Comparison of ENCODE assay signal across 8 cellular contexts in genomic region chr16:52976539-52977167, GRCh38.
DNase-seq lines count a peak whose midpoint lies in the region; ATAC-seq and TF ChIP-seq lines count a peak whose summit lies in the region.

No MANE protein-coding gene starts in this region.

- TF ChIP-seq POLR2A in IMR-90 (IDR thresholded peaks at IDR 0.05; ENCODE audit: low read depth, low read length) (no peak), ovary (IDR thresholded peaks at IDR 0.05) (no peak)

- H3K4me3 ChIP-seq in AG09309 (ENCODE audit: control insufficient read depth, low read depth, low read length): no peak overlapping the region
- H3K4me3 ChIP-seq in IMR-90 (ENCODE audit: insufficient read depth, low read depth, low read length): no peak overlapping the region
- H3K4me3 ChIP-seq in osteoblast (ENCODE audit: insufficient read depth, low read length): no peak overlapping the region
- no peak overlapping the region for H3K4me3 ChIP-seq in ovary

- H3K18ac ChIP-seq in IMR-90 (ENCODE audit: low read depth, low read length): no peak overlapping the region

- intact Hi-C loops in IMR-90 (cut with micrococcal nuclease): no loop called here
- intact Hi-C loops in ovary (cut with DNase I): no loop called here

- H3K23ac ChIP-seq in IMR-90 (ENCODE audit: low read depth, low read length): no peak overlapping the region

- no peak overlapping the region for H4K91ac ChIP-seq in IMR-90 (ENCODE audit: insufficient read depth, low read depth, low read length)

- H2AK9ac ChIP-seq in IMR-90 (replicated peaks; ENCODE audit: low read depth, low read length, poor library complexity): no peak overlapping the region

- no peaks in the 10 kb centered on the region for H3K36me3 Mint-ChIP-seq in chondrocyte (ENCODE audit: low read depth)

- H2BK5ac ChIP-seq in IMR-90 (ENCODE audit: low read depth, low read length, poor library complexity, severe bottlenecking): no peak overlapping the region

- no peak overlapping the region for H4K8ac ChIP-seq in IMR-90 (ENCODE audit: low read depth in 2 of 2, low read length in 2 of 2)

- POLR2A ChIA-PET in IMR-90 (lab: Charles Lee; ENCODE audit: unreplicated experiment): no interaction called here

- H3K27ac Mint-ChIP-seq in chondrocyte (ENCODE audit: unreplicated experiment): no peak overlapping the region

- H3K4me1 ChIP-seq in IMR-90 (ENCODE audit: control insufficient read depth, insufficient read depth, low read length): no peaks in the 10 kb centered on the region
- H3K4me1 ChIP-seq in osteoblast (ENCODE audit: insufficient read depth, low read length): no peaks in the 10 kb centered on the region
- no peaks in the 10 kb centered on the region for H3K4me1 ChIP-seq in ovary (ENCODE audit: insufficient read depth)

- DNase-seq in AG09309 (ENCODE audit: low read depth) (peak; percentile 5), IMR-90 (peak; percentile 22), chondrocyte (ENCODE audit: low spot score) (no peak), osteoblast (ENCODE audit: insufficient read length, low spot score, missing footprints) (peak; percentile 57), ovary (no peak)
- DNase-seq in activated naive CD4-positive, alpha-beta T cell (lab: John Stamatoyannopoulos, UW): no peak
- no peak for DNase-seq in activated T-cell treated with anti-CD3 and anti-CD28 coated beads, Interleukin-2, amount 50 U/mL, for 48 hours

- H2AK5ac ChIP-seq in IMR-90 (ENCODE audit: low read depth, low read length): no peak overlapping the region

- TF ChIP-seq EP300 in ovary (IDR thresholded peaks at IDR 0.05): no peak

- no peak overlapping the region for H3K56ac ChIP-seq in IMR-90 (ENCODE audit: extremely low read depth, insufficient read depth, low read length)

- H3K9me3 Mint-ChIP-seq in chondrocyte (ENCODE audit: low read depth): peaks cover 9% of the 10 kb centered on the region

- no peak overlapping the region for H3K14ac ChIP-seq in IMR-90 (replicated peaks; ENCODE audit: low read depth, low read length)

- H3K4ac ChIP-seq in IMR-90 (ENCODE audit: low read depth, low read length): no peak overlapping the region

- H3K9me3 ChIP-seq in IMR-90 (ENCODE audit: control insufficient read depth, insufficient read depth, low read length) (no peaks in the 10 kb centered on the region), osteoblast (ENCODE audit: low read depth, low read length) (no peaks in the 10 kb centered on the region), ovary (no peaks in the 10 kb centered on the region)

- TF ChIP-seq RAD21 in IMR-90 (IDR thresholded peaks at IDR 0.05; ENCODE audit: low read length): peak; percentile 40

- TF ChIP-seq CTCF in AG09309 (IDR thresholded peaks at IDR 0.05; ENCODE audit: control insufficient read depth, insufficient read depth, low read depth, low read length, missing control alignments): peak; percentile 38
- peak; percentile 36 for TF ChIP-seq CTCF in IMR-90 (conservative IDR thresholded peaks at IDR 0.05; ENCODE audit: low read depth, low read length)
- peak; percentile 72 for TF ChIP-seq CTCF in chondrocyte (IDR thresholded peaks at IDR 0.05)
- TF ChIP-seq CTCF in osteoblast (IDR thresholded peaks at IDR 0.05; ENCODE audit: extremely low read depth, low read depth, low read length): peak; percentile 30
- TF ChIP-seq CTCF in ovary (IDR thresholded peaks at IDR 0.05): no peak

- H3K27me3 Mint-ChIP-seq in chondrocyte (ENCODE audit: low read depth): peaks cover 21% of the 10 kb centered on the region

- dilution Hi-C loops in IMR-90 (cut with HindIII; ENCODE audit: low sequenced_read_pairs, unreplicated experiment): no loop called here

- no peaks in the 10 kb centered on the region for H3K79me1 ChIP-seq in IMR-90 (ENCODE audit: low read depth in 1 of 2, low read length in 2 of 2)

- H3K79me2 ChIP-seq in osteoblast (ENCODE audit: insufficient read depth, low read length): no peaks in the 10 kb centered on the region

- H3K9ac ChIP-seq in IMR-90 (ENCODE audit: low read depth, low read length): no peak overlapping the region

- H2AFZ ChIP-seq in IMR-90 (replicated peaks; ENCODE audit: low read length, poor library complexity) (no peak overlapping the region), osteoblast (ENCODE audit: low read length) (no peak overlapping the region)

- H3K9me1 ChIP-seq in IMR-90 (ENCODE audit: insufficient read depth, low read length): no peaks in the 10 kb centered on the region

- in situ Hi-C loops in IMR-90 (cut with MboI; ENCODE audit: low sequenced_read_pairs): no loop called here

- no TSS peak for BruUV-seq in IMR-90 (replicated peaks; lab: Mats Ljungman, UMichigan)

- H3K36me3 ChIP-seq in IMR-90 (ENCODE audit: control insufficient read depth, insufficient read depth, low read length) (no peaks in the 10 kb centered on the region), osteoblast (ENCODE audit: insufficient read depth, low read length) (no peaks in the 10 kb centered on the region), ovary (no peaks in the 10 kb centered on the region)

- no peaks in the 10 kb centered on the region for H4K20me1 ChIP-seq in IMR-90 (ENCODE audit: insufficient read depth, low read length)
- no peaks in the 10 kb centered on the region for H4K20me1 ChIP-seq in osteoblast (ENCODE audit: insufficient read depth, low read length)

- H2BK15ac ChIP-seq in IMR-90 (ENCODE audit: low read depth, low read length): no peak overlapping the region

- CTCF ChIA-PET in IMR-90 (lab: Yijun Ruan, JAX): interaction anchor here (0.6 to 1.9 kb wide), 3 partner anchors 9 to 533 kb away, joined by 3 to 4 read pairs (median 3); no protein-coding TSS in a partner anchor

- ATAC-seq in GM18502 (IDR thresholded peaks at IDR 0.05; ENCODE audit: poor library complexity, unreplicated experiment) (peak; percentile 59), IMR-90 (ENCODE audit: low read depth) (peak; percentile 64)

- H2BK120ac ChIP-seq in IMR-90 (ENCODE audit: low read depth, low read length): no peak overlapping the region

- no peaks in the 10 kb centered on the region for H3K27me3 ChIP-seq in IMR-90 (ENCODE audit: control insufficient read depth, insufficient read depth, low read length)
- no peaks in the 10 kb centered on the region for H3K27me3 ChIP-seq in osteoblast (ENCODE audit: insufficient read depth, low read length)
- no peaks in the 10 kb centered on the region for H3K27me3 ChIP-seq in ovary

- no peak overlapping the region for H3K4me3 Mint-ChIP-seq in chondrocyte (ENCODE audit: unreplicated experiment)

- no peak overlapping the region for H3K27ac ChIP-seq in IMR-90 (ENCODE audit: insufficient read depth, low read length)
- H3K27ac ChIP-seq in osteoblast (ENCODE audit: low read depth, low read length): no peak overlapping the region
- no peak overlapping the region for H3K27ac ChIP-seq in ovary

- H3K4me2 ChIP-seq in IMR-90 (ENCODE audit: low read depth, low read length) (no peak overlapping the region), osteoblast (ENCODE audit: insufficient read depth, low read length) (no peak overlapping the region)

- no peak overlapping the region for H4K5ac ChIP-seq in IMR-90 (ENCODE audit: low read depth, low read length)

- no peak overlapping the region for H2BK20ac ChIP-seq in IMR-90 (ENCODE audit: low read depth, low read length)

- no peaks in the 10 kb centered on the region for H3K4me1 Mint-ChIP-seq in chondrocyte (ENCODE audit: low read depth)

TF ChIP-seq in IMR-90, 13 proteins besides CTCF, POLR2A, EP300 and RAD21:
- TF ChIP-seq ELK1 (IDR thresholded peaks at IDR 0.05; ENCODE audit: borderline replicate concordance, low read depth, low read length): no peak
- TF ChIP-seq SMC3 (IDR thresholded peaks at IDR 0.05; ENCODE audit: low read depth, low read length): peak; percentile 18; the same call in 1 of the 2 replicates

Comparison
In these comparisons a context has a peak if more than half of its experiments do, and no peak if none do; other contexts are left out.
1. DNase-seq: peak in AG09309 (single experiment), IMR-90 (single experiment) and osteoblast (single experiment); none in chondrocyte (single experiment), ovary (0 of 5), activated naive CD4-positive, alpha-beta T cell (0 of 4) and activated T-cell treated with anti-CD3 and anti-CD28 coated beads, Interleukin-2, amount 50 U/mL, for 48 hours (0 of 2).
2. CTCF ChIP-seq: peak in AG09309 (single experiment), IMR-90 (single experiment), chondrocyte (single experiment) and osteoblast (single experiment); none in ovary (0 of 3).